ENCODE assay signal across 8 cellular contexts in genomic region chrX:101931104-101931493, GRCh38. TPM values are rescaled to one million over a fixed set of nuclear protein-coding genes. Genes with fewer than 3 reads are reported as not detected.
DNase-seq lines count a peak whose midpoint lies in the region; ATAC-seq and TF ChIP-seq lines count a peak whose summit lies in the region.

No MANE protein-coding gene starts in this region.

- peaks cover 2% of the 10 kb centered on the region for H3K36me3 Mint-ChIP-seq in activated naive CD4-positive, alpha-beta T cell treated with anti-CD3 and anti-CD28 coated beads for 36 hours (ENCODE audit: low read depth)

- intact Hi-C loops in activated naive CD4-positive, alpha-beta T cell treated with anti-CD3 and anti-CD28 coated beads for 36 hours (cut with micrococcal nuclease): loop anchor here (2.0 to 5.0 kb wide), 3 partner anchors 132 to 721 kb away; partner anchors contain the start of genes ARMCX4 and GPRASP1
- intact Hi-C loops in right lobe of liver (cut with DNase I): no loop called here

- TF ChIP-seq POLR2A in right lobe of liver (IDR thresholded peaks at IDR 0.05) (no peak), tibial nerve (IDR thresholded peaks at IDR 0.05) (no peak)

- H3K9me3 ChIP-seq in right lobe of liver: no peaks in the 10 kb centered on the region
- no peaks in the 10 kb centered on the region for H3K9me3 ChIP-seq in tibial nerve

- H3K4me1 Mint-ChIP-seq in activated naive CD4-positive, alpha-beta T cell treated with anti-CD3 and anti-CD28 coated beads for 36 hours (ENCODE audit: low read depth): peaks cover 11% of the 10 kb centered on the region

- H3K27me3 ChIP-seq in right lobe of liver: no peaks in the 10 kb centered on the region
- H3K27me3 ChIP-seq in tibial nerve: peaks cover 0 to 3% of the 10 kb centered on the region in 2 donors

- H3K36me3 ChIP-seq in right lobe of liver (no peaks in the 10 kb centered on the region), tibial nerve (no peaks in the 10 kb centered on the region)

- no peaks in the 10 kb centered on the region for H3K27me3 Mint-ChIP-seq in activated naive CD4-positive, alpha-beta T cell treated with anti-CD3 and anti-CD28 coated beads for 36 hours (ENCODE audit: low read depth)

- TF ChIP-seq EP300 in tibial nerve (IDR thresholded peaks at IDR 0.05): no peak

- no peak for TF ChIP-seq CTCF in astrocyte of the cerebellum (IDR thresholded peaks at IDR 0.05; ENCODE audit: low read depth, low read length, missing control alignments)
- TF ChIP-seq CTCF in right lobe of liver (IDR thresholded peaks at IDR 0.05): no peak
- TF ChIP-seq CTCF in tibial nerve (IDR thresholded peaks at IDR 0.05): no peak

- H3K27ac ChIP-seq in right lobe of liver (peak overlapping the region in 1 of 3 donors; percentile 92), tibial nerve (peak overlapping the region; percentile 91 to 99 (median 98))

- H3K4me1 ChIP-seq in right lobe of liver (no peaks in the 10 kb centered on the region), tibial nerve (peaks cover 0 to 6% (median 0%) of the 10 kb centered on the region in 4 donors)

- H3K4me3 Mint-ChIP-seq in activated naive CD4-positive, alpha-beta T cell treated with anti-CD3 and anti-CD28 coated beads for 36 hours: peak overlapping the region; percentile 92

- in situ Hi-C loops in astrocyte of the cerebellum (cut with HindIII; ENCODE audit: low sequenced_read_pairs): no loop called here

- H3K27ac Mint-ChIP-seq in activated naive CD4-positive, alpha-beta T cell treated with anti-CD3 and anti-CD28 coated beads for 36 hours: peak overlapping the region; percentile 91

- H3K9me3 Mint-ChIP-seq in activated naive CD4-positive, alpha-beta T cell treated with anti-CD3 and anti-CD28 coated beads for 36 hours: peaks cover 3% of the 10 kb centered on the region

- DNase-seq in activated naive CD4-positive, alpha-beta T cell treated with anti-CD3 and anti-CD28 coated beads for 36 hours: no peak
- no peak for DNase-seq in activated naive CD4-positive, alpha-beta T cell (lab: John Stamatoyannopoulos, UW)
- DNase-seq in astrocyte of the cerebellum (ENCODE audit: low read depth): no peak
- no peak for DNase-seq in right lobe of liver
- peak in 1 of 2 donors; percentile 4 for DNase-seq in tibial nerve (ENCODE audit: low spot score in 2 of 2)
- DNase-seq in GM03348 (ENCODE audit: low spot score): no peak
- DNase-seq in amniotic stem cell (lab: John Stamatoyannopoulos, UW): no peak

- 44% methylated on average over 7 of the region's 7 CpGs for WGBS in right lobe of liver (ENCODE audit: insufficient coverage, low coverage, low lambda C conversion rate, missing lambda C conversion rate)
- WGBS in tibial nerve, 2 donors: 3 to 34% methylated on average over 7 of the region's 7 CpGs

- CTCF ChIA-PET in activated naive CD4-positive, alpha-beta T cell treated with anti-CD3 and anti-CD28 coated beads for 36 hours (lab: Charles Lee): no interaction called here

- H3K4me3 ChIP-seq in astrocyte of the cerebellum (ENCODE audit: low read depth, low read length) (peak overlapping the region; percentile 47), right lobe of liver (peak overlapping the region; percentile 50 to 65 (median 55)), tibial nerve (peak overlapping the region; percentile 34 to 86 (median 80))

- peak; percentile 7 for ATAC-seq in HG03565 (IDR thresholded peaks at IDR 0.05; ENCODE audit: unreplicated experiment)
- ATAC-seq in right lobe of liver: no peak

RNA-seq across cellular contexts. Expression of gene ZMAT1, which starts 0.7 kb away (rescaled TPM):
- 1 to 10 TPM; 2.7 to 2.8 TPM for total RNA-seq in activated naive CD4-positive, alpha-beta T cell treated with anti-CD3 and anti-CD28 coated beads for 36 hours
- total RNA-seq in right lobe of liver (1 to 10 TPM; 2.3 to 5.7 (median 2.8) TPM), tibial nerve (10 to 100 TPM; 26.7 to 34.5 (median 32.9) TPM)

Comparison
In these comparisons a context has a peak if more than half of its experiments do, and no peak if none do; other contexts are left out.
1. RNA of gene ZMAT1, which starts 0.7 kb away (total RNA-seq): 26.7 to 34.5 TPM in tibial nerve; 2.3 to 5.7 TPM in right lobe of liver and 2.7 to 2.8 TPM in activated naive CD4-positive, alpha-beta T cell treated with anti-CD3 and anti-CD28 coated beads for 36 hours; every median in the first group is over 4 times any median in the second.
2. Peak in every context shown above with its lines, with median percentiles within 50 percentile points of each other: H3K4me3 ChIP-seq.